Comparison of ENCODE assay signal across 8 cellular contexts in the genomic region with DNA sequence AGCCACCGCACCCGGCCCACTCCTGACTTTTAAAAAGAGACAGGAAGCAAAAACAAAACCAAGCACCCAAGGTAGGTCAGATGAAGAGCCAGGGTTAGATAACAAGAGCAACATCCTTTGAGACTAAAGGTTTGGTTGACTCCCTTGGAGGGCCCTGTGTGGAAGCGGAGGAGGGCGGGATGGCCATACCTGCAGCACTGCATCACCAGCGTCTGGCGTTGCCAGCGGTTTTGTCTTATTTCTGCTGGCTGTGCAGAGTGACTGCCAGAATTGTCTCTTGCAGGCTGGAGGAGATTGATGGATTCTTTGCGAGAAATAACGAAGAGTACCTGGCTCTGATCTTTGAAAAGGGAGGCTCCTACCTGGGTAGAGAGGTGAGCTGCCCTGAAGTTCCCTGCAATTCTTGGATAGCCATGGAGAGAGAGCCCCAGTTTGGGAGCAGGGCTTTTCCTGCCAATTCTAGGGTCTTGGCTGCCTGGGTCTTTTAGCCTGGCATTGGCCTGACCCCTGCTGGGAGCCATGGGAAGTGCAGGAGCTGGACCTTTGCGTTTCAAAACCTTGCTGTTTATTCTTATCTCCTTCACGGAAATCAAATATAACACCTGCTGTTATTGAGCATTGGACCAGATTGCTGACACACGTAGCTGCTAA. TPM values are rescaled to one million over a fixed set of nuclear protein-coding genes. Genes with fewer than 3 reads are reported as not detected.
DNase-seq lines count a peak whose midpoint lies in the region; ATAC-seq and TF ChIP-seq lines count a peak whose summit lies in the region.

No MANE protein-coding gene starts in this region.

- ATAC-seq in GM19035 (IDR thresholded peaks at IDR 0.05; ENCODE audit: unreplicated experiment): no peak

- H3K27ac ChIP-seq in HL-60 (replicated peaks) (no peak overlapping the region), SJSA1 (no peak overlapping the region), cardiac muscle cell (no peak overlapping the region), neuronal stem cell (replicated peaks; ENCODE audit: low read length) (no peak overlapping the region)

- H3K4me1 ChIP-seq in SJSA1 (replicated peaks) (no peaks in the 10 kb centered on the region), cardiac muscle cell (ENCODE audit: low read depth) (no peaks in the 10 kb centered on the region), neuronal stem cell (ENCODE audit: control insufficient read depth in 2 of 2, insufficient read depth in 1 of 2, low read depth in 1 of 2, low read length in 2 of 2) (no peaks in the 10 kb centered on the region)

- WGBS in neuronal stem cell (ENCODE audit: extremely low coverage in 2 of 2, insufficient read length in 2 of 2, insufficient replicate concordance in 1 of 2), 2 donors: no CpG with 5 or more reads among the region's 12 CpGs

- H3K4ac ChIP-seq in neuronal stem cell (ENCODE audit: low read length): no peak overlapping the region

- no peak overlapping the region for H3K23ac ChIP-seq in neuronal stem cell (ENCODE audit: low read depth, low read length, poor library complexity)

- H2BK120ac ChIP-seq in neuronal stem cell (ENCODE audit: low read depth, low read length): no peak overlapping the region

- no peak overlapping the region for H2AK5ac ChIP-seq in neuronal stem cell (ENCODE audit: low read depth, low read length)

- in situ Hi-C loops in G401 (cut with HindIII; ENCODE audit: low sequenced_read_pairs): no loop called here

- peaks cover 13% of the 10 kb centered on the region; the same call in 1 of the 2 replicates for H3K36me3 ChIP-seq in SJSA1
- no peaks in the 10 kb centered on the region for H3K36me3 ChIP-seq in cardiac muscle cell
- H3K36me3 ChIP-seq in neuronal stem cell (replicated peaks in 1 of 2; ENCODE audit: control insufficient read depth in 2 of 2, insufficient read depth in 2 of 2, low read length in 2 of 2): peaks cover 0 to 6% of the 10 kb centered on the region in 2 donors

- no peaks in the 10 kb centered on the region for H3K9me3 ChIP-seq in SJSA1 (replicated peaks)
- no peaks in the 10 kb centered on the region for H3K9me3 ChIP-seq in cardiac muscle cell (ENCODE audit: low read depth)
- H3K9me3 ChIP-seq in neuronal stem cell (replicated peaks in 1 of 2; ENCODE audit: control insufficient read depth in 2 of 2, insufficient read depth in 1 of 2, low read depth in 1 of 2, low read length in 2 of 2): no peaks in the 10 kb centered on the region

- H2BK12ac ChIP-seq in neuronal stem cell (ENCODE audit: low read length): no peak overlapping the region

- H3K27me3 ChIP-seq in HL-60 (ENCODE audit: insufficient read depth, poor library complexity, severe bottlenecking) (no peaks in the 10 kb centered on the region), SJSA1 (replicated peaks) (no peaks in the 10 kb centered on the region), cardiac muscle cell (no peaks in the 10 kb centered on the region), neuronal stem cell (ENCODE audit: control insufficient read depth in 3 of 3, insufficient read depth in 3 of 3, low read depth in 1 of 3, low read length in 3 of 3) (no peaks in the 10 kb centered on the region)

- no peak overlapping the region for H3K9ac ChIP-seq in neuronal stem cell (ENCODE audit: low read depth, low read length, poor library complexity)

- TF ChIP-seq CTCF in HL-60 (IDR thresholded peaks at IDR 0.05; ENCODE audit: insufficient read depth, low read length) (peak; percentile 92), cardiac muscle cell (IDR thresholded peaks at IDR 0.05; ENCODE audit: low read depth, low read length) (peak; percentile 98), retinal pigment epithelial cell (conservative IDR thresholded peaks at IDR 0.05; ENCODE audit: low read depth, low read length) (peak; percentile 99)

- H2BK5ac ChIP-seq in neuronal stem cell (ENCODE audit: low read length): no peak overlapping the region

- H2BK15ac ChIP-seq in neuronal stem cell (ENCODE audit: low read length): no peak overlapping the region

- no peak overlapping the region for H4K91ac ChIP-seq in neuronal stem cell (ENCODE audit: low read depth, low read length, poor library complexity)

- DNase-seq in G401 (ENCODE audit: low spot score) (peak; percentile 66), HL-60 (ENCODE audit: low read depth in 1 of 2, low spot score in 1 of 2) (peak in 1 of 2 experiments; percentile 59), SJSA1 (ENCODE audit: low read depth in 1 of 2, low spot score in 2 of 2) (peak; percentile 42 to 64), cardiac muscle cell (ENCODE audit: low read depth in 1 of 2, low spot score in 1 of 2) (peak; percentile 69 to 71), retinal pigment epithelial cell (ENCODE audit: low read depth) (no peak), neuronal stem cell (ENCODE audit: low spot score) (no peak)
- DNase-seq in activated naive CD4-positive, alpha-beta T cell treated with anti-CD3 and anti-CD28 coated beads, Interleukin-2, amount 50 U/mL, for 16 hours: peak; percentile 64

- H3K79me1 ChIP-seq in neuronal stem cell (ENCODE audit: low read depth, low read length): no peaks in the 10 kb centered on the region

- H3K14ac ChIP-seq in neuronal stem cell (ENCODE audit: low read length): no peak overlapping the region

- H3K18ac ChIP-seq in neuronal stem cell (ENCODE audit: low read length): no peak overlapping the region

- no peak overlapping the region for H4K8ac ChIP-seq in neuronal stem cell (ENCODE audit: low read depth, low read length)

- H3K4me2 ChIP-seq in neuronal stem cell (ENCODE audit: insufficient read depth, low read length, poor library complexity, severe bottlenecking): no peak overlapping the region

- no peak overlapping the region for H3K4me3 ChIP-seq in HL-60 (replicated peaks; ENCODE audit: insufficient read depth, low read length)
- H3K4me3 ChIP-seq in SJSA1: no peak overlapping the region
- no peak overlapping the region for H3K4me3 ChIP-seq in cardiac muscle cell
- no peak overlapping the region for H3K4me3 ChIP-seq in retinal pigment epithelial cell (ENCODE audit: low read length)
- no peak overlapping the region for H3K4me3 ChIP-seq in neuronal stem cell (ENCODE audit: low read length in 2 of 2)

- no peak overlapping the region for H2AFZ ChIP-seq in neuronal stem cell (ENCODE audit: low read length)

RNA-seq across cellular contexts. Expression of gene QSOX1, which starts 24.0 kb away (rescaled TPM):
- total RNA-seq in G401 (2014; rRNA removed; shearing (Covaris generic)): 44.8 and 60.2 TPM in 2 replicates
- total RNA-seq in SJSA1 (2014; rRNA removed; shearing (Covaris generic)): 163 and 262 TPM in 2 replicates
- 34.6 and 37.8 TPM in 2 replicates for total RNA-seq in cardiac muscle cell
- 23.2 and 30.7 TPM in 2 replicates for polyA plus RNA-seq in cardiac muscle cell
- 31.6 TPM for polyA plus RNA-seq in neuronal stem cell (2013, experiment 1 of 2)
- polyA plus RNA-seq in neuronal stem cell (2013, experiment 2 of 2): 30.8 TPM

RNA-seq across cellular contexts. Expression of gene LHX4, which starts 51.4 kb away (rescaled TPM):
- total RNA-seq in G401 (2014; rRNA removed; shearing (Covaris generic)): not detected in 2 replicates
- 4.6 and 6.4 TPM in 2 replicates for total RNA-seq in SJSA1 (2014; rRNA removed; shearing (Covaris generic))
- total RNA-seq in cardiac muscle cell: not detected in 2 replicates
- 0.09 and 0.20 TPM in 2 replicates for polyA plus RNA-seq in cardiac muscle cell
- polyA plus RNA-seq in neuronal stem cell (2013, experiment 1 of 2): 0.06 TPM
- 0.08 TPM for polyA plus RNA-seq in neuronal stem cell (2013, experiment 2 of 2)

Comparison
In these comparisons a context has a peak if more than half of its experiments do, and no peak if none do; other contexts are left out.
1. DNase-seq: peak in G401 (single experiment), SJSA1 (2 of 2), activated naive CD4-positive, alpha-beta T cell treated with anti-CD3 and anti-CD28 coated beads, Interleukin-2, amount 50 U/mL, for 16 hours (single experiment) and cardiac muscle cell (2 of 2); none in retinal pigment epithelial cell (single experiment) and neuronal stem cell (single experiment).
2. Peak in every context shown above with its lines, with median percentiles within 50 percentile points of each other: CTCF ChIP-seq.